Comparison of ENCODE assay signal across 11 cellular contexts in genomic region chr1:24735156-24735618, GRCh38. TPM values are rescaled to one million over a fixed set of nuclear protein-coding genes. Genes with fewer than 3 reads are reported as not detected.
DNase-seq lines count a peak whose midpoint lies in the region; FAIRE-seq and TF ChIP-seq lines count a peak whose summit lies in the region.
"Had no signal": no experiment of that assay in that cellular context is flagged by ENCODE, and none has a peak within 500 bp of the region (broad histone marks: within the 10 kb centered on the region; RNA-seq: fewer than 3 reads in every experiment).

No MANE protein-coding gene starts in this region.

- WGBS in adrenal gland, 4 donors = 67 to 78% (median 70%) methylated on average over 8 of the region's 8 CpGs
- WGBS in spleen, 5 donors = 64 to 87% (median 73%) methylated on average over 8 of the region's 8 CpGs
- 57 to 74% (median 67%) methylated on average over 8 of the region's 8 CpGs for WGBS in small intestine, 3 donors

- FAIRE-seq in GM18507 (lab: Jason Lieb, UNC) = peak; percentile 56
- no peak for FAIRE-seq in small intestine (lab: Jason Lieb, UNC)
- FAIRE-seq: keratinocyte had no signal

- CTCF ChIA-PET in GM10248 (lab: Yijun Ruan, JAX) = interaction anchor here (0.9 to 1.4 kb wide), 2 partner anchors 10 to 46 kb away, joined by 3 read pairs; partner anchors contain the start of gene CLIC4

- TF ChIP-seq CTCF in adrenal gland (IDR thresholded peaks at IDR 0.05) (no peak), spleen (IDR thresholded peaks at IDR 0.05 in 8 of 11, conservative IDR thresholded peaks at IDR 0.05 in 3 of 11) (no peak), GM10248 (IDR thresholded peaks at IDR 0.05; ENCODE audit: control extremely low read depth, extremely low read depth, low read depth, missing control alignments) (no peak)

- H3K4me1 ChIP-seq in adrenal gland (replicated peaks in 1 of 2) (peaks cover 8 to 22% of the 10 kb centered on the region in 2 donors), spleen (peaks cover 7 to 79% (median 54%) of the 10 kb centered on the region in 6 donors), small intestine (ENCODE audit: control insufficient read depth in 2 of 2, insufficient read depth in 1 of 2, low read depth in 1 of 2, low read length in 1 of 2) (no peaks in the 10 kb centered on the region)

- H3K27ac ChIP-seq in adrenal gland (peak overlapping the region in 3 of 5 donors; percentile 3 to 63 (median 49)), spleen (peak overlapping the region in 7 of 8 donors; percentile 3 to 73 (median 64)), small intestine (ENCODE audit: low read depth in 1 of 2, low read length in 1 of 2) (no peak overlapping the region)

- H3K36me3 ChIP-seq in adrenal gland (replicated peaks in 1 of 2) (no peaks in the 10 kb centered on the region), spleen (no peaks in the 10 kb centered on the region), small intestine (ENCODE audit: control insufficient read depth in 2 of 2, insufficient read depth in 2 of 2, low read length in 2 of 2) (no peaks in the 10 kb centered on the region)

- TF ChIP-seq POLR2A in adrenal gland (IDR thresholded peaks at IDR 0.05) (no peak), spleen (IDR thresholded peaks at IDR 0.05) (no peak)

- H3K27me3 ChIP-seq in adrenal gland = no peaks in the 10 kb centered on the region
- no peaks in the 10 kb centered on the region for H3K27me3 ChIP-seq in spleen (replicated peaks in 1 of 7)
- no peaks in the 10 kb centered on the region for H3K27me3 ChIP-seq in small intestine (ENCODE audit: control insufficient read depth in 2 of 2, insufficient read depth in 2 of 2, low read length in 2 of 2)

- H3K9me3 ChIP-seq in adrenal gland (replicated peaks in 1 of 3) (no peaks in the 10 kb centered on the region), spleen (no peaks in the 10 kb centered on the region), small intestine (ENCODE audit: control insufficient read depth, low read depth) (no peaks in the 10 kb centered on the region)

- DNase-seq in GM18507 (ENCODE audit: extremely low spot score, insufficient read length, low read depth) (no peak), adrenal gland (no peak), left kidney (ENCODE audit: low read depth, low spot score) (peak; percentile 59), spleen (peak; percentile 15), C1 segment of cervical spinal cord (lab: John Stamatoyannopoulos, UW) (no peak), GM10248 (ENCODE audit: extremely low spot score) (no peak), activated T-cell treated with anti-CD3 and anti-CD28 coated beads for 4 hours (no peak), small intestine (no peak)
- DNase-seq: CD4-positive, alpha-beta T cell; NCI-H1048 had no signal

- H3K4me3 ChIP-seq in adrenal gland = no peak overlapping the region
- no peak overlapping the region for H3K4me3 ChIP-seq in spleen
- no peak overlapping the region for H3K4me3 ChIP-seq in small intestine (ENCODE audit: low read depth in 1 of 2, low read length in 2 of 2)

- POLR2A ChIA-PET in GM10248 (lab: Yijun Ruan, JAX) = no interaction called here

- intact Hi-C loops in adrenal gland (cut with DNase I) (no loop called here), spleen (cut with DNase I; ENCODE audit: low total_unique reads) (no loop called here)

RNA-seq across cellular contexts. Expression of gene CLIC4, which starts 10.1 kb away (rescaled TPM):
- total RNA-seq in adrenal gland (100 to 1,000 TPM in 6 of 8 donors, 10 to 100 TPM in 2; 91.3 to 166 (median 122) TPM), spleen (10 to 100 TPM; 60.9 to 99.6 (median 73.8) TPM)
- polyA plus RNA-seq in adrenal gland (100 to 1,000 TPM in 1 of 3 donors, 10 to 100 TPM in 2; 27.5 to 108 (median 32.4) TPM), spleen (10 to 100 TPM; 17.0 to 32.2 (median 27.0) TPM), small intestine (10 to 100 TPM in 2 of 3 donors, 1 to 10 TPM in 1; 2.0 to 47.4 (median 13.2) TPM)

Comparison
In these comparisons a context has a peak if more than half of its experiments do, and no peak if none do; other contexts are left out.
1. DNase-seq: peak in left kidney (single experiment) and spleen (single experiment); none in GM18507 (single experiment), adrenal gland (0 of 7), C1 segment of cervical spinal cord (0 of 14), GM10248 (single experiment), activated T-cell treated with anti-CD3 and anti-CD28 coated beads for 4 hours (single experiment) and small intestine (single experiment).
2. H3K27ac ChIP-seq: peak in adrenal gland (3 of 5) and spleen (7 of 8); none in small intestine (0 of 2).